8 cellular contexts compared by ENCODE assay signal in genomic region chr11:83006877-83007330, GRCh38.
DNase-seq lines count a peak whose midpoint lies in the region; ATAC-seq and TF ChIP-seq lines count a peak whose summit lies in the region.

No MANE protein-coding gene starts in this region.

- no peaks in the 10 kb centered on the region for H3K36me3 Mint-ChIP-seq in endodermal cell (ENCODE audit: low read depth)

- no peak overlapping the region for H3K4me3 ChIP-seq in endodermal cell (ENCODE audit: low read length)

- TF ChIP-seq CTCF in endodermal cell (conservative IDR thresholded peaks at IDR 0.05): no peak

- H3K27me3 ChIP-seq in endodermal cell (ENCODE audit: control insufficient read depth, insufficient read depth, low read length, poor library complexity, severe bottlenecking): no peaks in the 10 kb centered on the region

- peak; percentile 44 for DNase-seq in DMS53 (lab: John Stamatoyannopoulos, UW)
- DNase-seq in DMS53 treated with DMSO at 0.1 percent for 48 hours (lab: John Stamatoyannopoulos, UW; ENCODE audit: unreplicated experiment): no peak
- DNase-seq in NCI-H2029 treated with DMSO at 0.1 percent for 48 hours (lab: John Stamatoyannopoulos, UW): peak; percentile 54
- peak; percentile 85 for DNase-seq in foreskin melanocyte
- no peak for DNase-seq in COLO829 (ENCODE audit: low spot score)
- DNase-seq in endodermal cell: no peak
- no peak for DNase-seq in stimulated activated CD4-positive, alpha-beta T cell treated with anti-CD3 and anti-CD28 coated beads, Interleukin-2, amount 100 ng/mL, for 48 hours

- no peaks in the 10 kb centered on the region for H3K36me3 ChIP-seq in endodermal cell (ENCODE audit: control insufficient read depth, insufficient read depth, low read length)

- H3K9me3 ChIP-seq in endodermal cell (ENCODE audit: control insufficient read depth, low read length): no peaks in the 10 kb centered on the region

- H3K27ac Mint-ChIP-seq in endodermal cell: no peak overlapping the region

- no peak overlapping the region for H3K9ac ChIP-seq in endodermal cell (ENCODE audit: extremely low read depth, low read length, poor library complexity, severe bottlenecking)

- ATAC-seq in GM21576 (IDR thresholded peaks at IDR 0.05; ENCODE audit: unreplicated experiment): peak; percentile 74

- no peaks in the 10 kb centered on the region for H3K27me3 Mint-ChIP-seq in endodermal cell (ENCODE audit: insufficient read depth)

- peaks cover 5% of the 10 kb centered on the region for H3K4me1 ChIP-seq in endodermal cell (ENCODE audit: control insufficient read depth, insufficient read depth, low read length)

- peaks cover 19% of the 10 kb centered on the region for H3K4me1 Mint-ChIP-seq in endodermal cell

- no peaks in the 10 kb centered on the region for H3K9me3 Mint-ChIP-seq in endodermal cell

- 96 to 100% methylated on average over 1 of the region's 1 CpG for WGBS in endodermal cell (ENCODE audit: insufficient coverage in 1 of 2, insufficient read length in 1 of 2), 2 experiments

- H3K4me3 Mint-ChIP-seq in endodermal cell: no peak overlapping the region

- H3K27ac ChIP-seq in endodermal cell (ENCODE audit: low read depth, low read length): no peak overlapping the region

Comparison
In these comparisons a context has a peak if more than half of its experiments do, and no peak if none do; other contexts are left out.
1. DNase-seq: peak in DMS53 (single experiment), NCI-H2029 treated with DMSO at 0.1 percent for 48 hours (single experiment) and foreskin melanocyte (single experiment); none in DMS53 treated with DMSO at 0.1 percent for 48 hours (single experiment), COLO829 (single experiment), endodermal cell (single experiment) and stimulated activated CD4-positive, alpha-beta T cell treated with anti-CD3 and anti-CD28 coated beads, Interleukin-2, amount 100 ng/mL, for 48 hours (0 of 2).